ENCODE assay signal across 18 cellular contexts in the genomic region with DNA sequence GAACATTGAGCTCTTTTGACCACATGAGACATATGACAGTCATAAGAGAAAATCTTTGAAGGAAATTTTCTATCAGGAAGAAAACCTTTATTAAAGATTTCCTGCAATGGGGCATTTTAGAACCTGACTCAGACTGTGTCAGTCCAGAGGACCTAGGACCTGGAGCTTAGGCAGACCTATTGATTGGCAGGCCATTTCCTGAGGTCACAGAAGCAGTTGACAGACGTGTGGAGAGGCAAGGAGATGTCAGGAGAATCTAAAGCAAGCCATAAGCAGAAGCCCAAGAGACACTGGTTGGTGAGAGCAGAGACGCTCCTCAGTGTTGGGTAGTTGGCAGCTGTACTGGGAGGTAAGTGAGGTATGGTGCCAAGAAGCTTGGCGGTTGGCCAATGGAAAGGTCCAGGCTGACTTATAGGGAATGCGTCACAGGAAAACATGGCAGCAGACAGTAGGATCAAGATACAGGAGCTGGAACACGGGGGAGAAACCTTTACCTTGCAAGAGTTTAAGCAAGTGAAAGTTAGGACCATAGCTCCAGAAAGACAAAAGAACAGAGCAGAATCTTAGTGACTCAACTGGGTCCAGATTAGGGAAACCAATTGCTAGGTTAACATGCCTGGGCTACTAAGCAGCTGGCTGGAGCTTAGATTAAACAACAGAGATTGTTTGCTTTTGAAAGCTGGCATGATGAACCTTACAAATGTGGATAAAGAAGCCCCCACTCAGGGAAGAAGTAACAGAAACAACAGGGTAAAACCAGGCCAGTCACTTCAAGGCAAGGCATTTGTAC. TPM values are rescaled to one million over a fixed set of nuclear protein-coding genes. Genes with fewer than 3 reads are reported as not detected.
DNase-seq lines count a peak whose midpoint lies in the region; ATAC-seq and TF ChIP-seq lines count a peak whose summit lies in the region.
"Had no signal": no experiment of that assay in that cellular context is flagged by ENCODE, and none has a peak within 500 bp of the region (broad histone marks: within the 10 kb centered on the region; RNA-seq: fewer than 3 reads in every experiment).

No MANE protein-coding gene starts in this region.

- H3K79me2 ChIP-seq in SK-N-SH (ENCODE audit: insufficient read depth), result no peaks in the 10 kb centered on the region

- in situ Hi-C loops in gastrocnemius medialis (cut with MboI; ENCODE audit: low sequenced_read_pairs in 4 of 4), result no loop called here

- H2AFZ ChIP-seq in SK-N-SH (ENCODE audit: low read depth), result no peak overlapping the region

- no peaks in the 10 kb centered on the region for H3K36me3 ChIP-seq in SK-N-SH (replicated peaks in 1 of 2; ENCODE audit: control insufficient read depth in 1 of 2, insufficient read depth in 2 of 2, low read length in 1 of 2)
- no peaks in the 10 kb centered on the region for H3K36me3 ChIP-seq in gastrocnemius medialis
- H3K36me3 ChIP-seq: vagina had no signal

- no peaks in the 10 kb centered on the region for H3K9me2 ChIP-seq in SK-N-SH

- ATAC-seq in SK-N-SH treated with all-trans-retinoic acid at 6 μM for 48 hours, result no peak
- ATAC-seq in Right ventricle myocardium superior (ENCODE audit: poor library complexity), result peak; percentile 68
- ATAC-seq in gastrocnemius medialis, result peak; percentile 37 to 43
- ATAC-seq: T-helper 17 cell had no signal

- DNase-seq in SK-N-SH, result no peak
- DNase-seq in NCI-H69 (lab: John Stamatoyannopoulos, UW), result peak; percentile 93
- peak; percentile 45 for DNase-seq in Right ventricle myocardium superior
- DNase-seq in gastrocnemius medialis, result peak in 1 of 2 donors; percentile 30
- no peak for DNase-seq in activated CD4-positive, alpha-beta T cell treated with anti-CD3 and anti-CD28 coated beads for 4 hours
- no peak for DNase-seq in GDM1 (lab: John Stamatoyannopoulos, UW)
- DNase-seq in activated T-helper 1 cell treated with anti-CD3 and anti-CD28 coated beads, Interleukin-12 subunit alpha, Interleukin-12 subunit beta, Interleukin-2, Interleukin-4 antibody, amounts not matched to agents 30 ng/mL and 10 ng/mL and 1 ng/mL, durations not matched to agents 14 hours and 24 hours and 36 hours (ENCODE audit: low spot score), result no peak
- DNase-seq: activated CD4-positive, alpha-beta T cell treated with anti-CD3 and anti-CD28 coated beads for 48 hours; CD8-positive, alpha-beta memory T cell; cortex of kidney; KBM-7; NCI-H146; NCI-H774; RPMI8226; stimulated activated naive CD4-positive, alpha-beta T cell treated with Interleukin-2 at 50 U/mL for 16 hours; T-helper 17 cell had no signal

- peaks cover 16% of the 10 kb centered on the region for H3K27me3 Mint-ChIP-seq in activated T-helper 1 cell treated with anti-CD3 and anti-CD28 coated beads, Interleukin-12 subunit alpha, Interleukin-12 subunit beta, Interleukin-2, Interleukin-4 antibody, amounts not matched to agents 30 ng/mL and 10 ng/mL and 1 ng/mL, durations not matched to agents 14 hours and 24 hours and 36 hours (ENCODE audit: insufficient read depth)

- H3K9ac ChIP-seq in SK-N-SH, result no peak overlapping the region

- peaks cover 20% of the 10 kb centered on the region for H3K4me1 Mint-ChIP-seq in activated T-helper 1 cell treated with anti-CD3 and anti-CD28 coated beads, Interleukin-12 subunit alpha, Interleukin-12 subunit beta, Interleukin-2, Interleukin-4 antibody, amounts not matched to agents 30 ng/mL and 10 ng/mL and 1 ng/mL, durations not matched to agents 14 hours and 24 hours and 36 hours (ENCODE audit: low read depth)

- intact Hi-C loops in Right ventricle myocardium superior (cut with DNase I), result loop anchor here (10.0 kb wide), 2 partner anchors 169 to 409 kb away; no protein-coding TSS in a partner anchor
- intact Hi-C loops in gastrocnemius medialis (cut with DNase I; ENCODE audit: low total_unique reads), result no loop called here
- intact Hi-C loops in activated T-helper 1 cell treated with anti-CD3 and anti-CD28 coated beads, Interleukin-12 subunit alpha, Interleukin-12 subunit beta, Interleukin-2, Interleukin-4 antibody, amounts not matched to agents 30 ng/mL and 10 ng/mL and 1 ng/mL, durations not matched to agents 14 hours and 24 hours and 36 hours (cut with micrococcal nuclease), result loop anchor here (10.0 kb wide), 2 partner anchors 209 to 899 kb away; no protein-coding TSS in a partner anchor

- peaks cover 0 to 4% of the 10 kb centered on the region in 2 experiments; a peak in 3 of 4 replicates for H3K4me1 ChIP-seq in SK-N-SH (ENCODE audit: control insufficient read depth in 1 of 2, insufficient read depth in 2 of 2, low read depth in 1 of 2, low read length in 1 of 2)
- peaks cover 12 to 33% of the 10 kb centered on the region in 2 donors for H3K4me1 ChIP-seq in gastrocnemius medialis
- H3K4me1 ChIP-seq: vagina had no signal

- POLR2A ChIA-PET in SK-N-SH (lab: Yijun Ruan, JAX), result no interaction called here

- no peak for TF ChIP-seq POLR2A in gastrocnemius medialis (IDR thresholded peaks at IDR 0.05)

- H3K4me3 Mint-ChIP-seq in activated T-helper 1 cell treated with anti-CD3 and anti-CD28 coated beads, Interleukin-12 subunit alpha, Interleukin-12 subunit beta, Interleukin-2, Interleukin-4 antibody, amounts not matched to agents 30 ng/mL and 10 ng/mL and 1 ng/mL, durations not matched to agents 14 hours and 24 hours and 36 hours, result no peak overlapping the region
- H3K4me3 Mint-ChIP-seq: CD8-positive, alpha-beta memory T cell; T-helper 17 cell had no signal

- WGBS in SK-N-SH (ENCODE audit: low lambda C conversion rate), result 89% methylated on average over 5 of the region's 5 CpGs

- H4K20me1 ChIP-seq in SK-N-SH (ENCODE audit: insufficient read depth), result no peaks in the 10 kb centered on the region

- peaks cover 6% of the 10 kb centered on the region for H3F3A ChIP-seq in SK-N-SH (replicated peaks; ENCODE audit: insufficient read depth)

- no peaks in the 10 kb centered on the region for H3K9me3 ChIP-seq in SK-N-SH
- no peaks in the 10 kb centered on the region for H3K9me3 ChIP-seq in gastrocnemius medialis
- H3K9me3 ChIP-seq: vagina had no signal

- no peak overlapping the region for H3K27ac Mint-ChIP-seq in activated T-helper 1 cell treated with anti-CD3 and anti-CD28 coated beads, Interleukin-12 subunit alpha, Interleukin-12 subunit beta, Interleukin-2, Interleukin-4 antibody, amounts not matched to agents 30 ng/mL and 10 ng/mL and 1 ng/mL, durations not matched to agents 14 hours and 24 hours and 36 hours
- H3K27ac Mint-ChIP-seq: T-helper 17 cell had no signal

- no peak for TF ChIP-seq RAD21 in SK-N-SH (IDR thresholded peaks at IDR 0.05; ENCODE audit: low read length)

- H3K27ac ChIP-seq in SK-N-SH (ENCODE audit: low read depth in 2 of 2, low read length in 1 of 2) (no peak overlapping the region), gastrocnemius medialis (peak overlapping the region in 1 of 4 donors; percentile 49)
- H3K27ac ChIP-seq: vagina had no signal

- no peak for TF ChIP-seq EP300 in SK-N-SH (IDR thresholded peaks at IDR 0.05; ENCODE audit: borderline replicate concordance in 1 of 2, low read depth in 1 of 2, low read length in 1 of 2)

- no peaks in the 10 kb centered on the region for H3K36me3 Mint-ChIP-seq in activated T-helper 1 cell treated with anti-CD3 and anti-CD28 coated beads, Interleukin-12 subunit alpha, Interleukin-12 subunit beta, Interleukin-2, Interleukin-4 antibody, amounts not matched to agents 30 ng/mL and 10 ng/mL and 1 ng/mL, durations not matched to agents 14 hours and 24 hours and 36 hours (ENCODE audit: low read depth)
- H3K36me3 Mint-ChIP-seq: CD8-positive, alpha-beta memory T cell had no signal

- CTCF ChIA-PET in SK-N-SH (lab: Yijun Ruan, JAX), result interaction anchor here (0.6 to 4.4 kb wide), 13 partner anchors 11 to 406 kb away, joined by 3 to 48 read pairs (median 4); a partner anchor contains a TSS

- H3K27me3 ChIP-seq in SK-N-SH (ENCODE audit: insufficient read depth) (no peaks in the 10 kb centered on the region), gastrocnemius medialis (no peaks in the 10 kb centered on the region)
- H3K27me3 ChIP-seq: vagina had no signal

- H3K9me3 Mint-ChIP-seq in activated T-helper 1 cell treated with anti-CD3 and anti-CD28 coated beads, Interleukin-12 subunit alpha, Interleukin-12 subunit beta, Interleukin-2, Interleukin-4 antibody, amounts not matched to agents 30 ng/mL and 10 ng/mL and 1 ng/mL, durations not matched to agents 14 hours and 24 hours and 36 hours, result no peaks in the 10 kb centered on the region
- H3K9me3 Mint-ChIP-seq: CD8-positive, alpha-beta memory T cell had no signal

- TF ChIP-seq CTCF in SK-N-SH (IDR thresholded peaks at IDR 0.05) (no peak), gastrocnemius medialis (IDR thresholded peaks at IDR 0.05 in 4 of 5, conservative IDR thresholded peaks at IDR 0.05 in 1 of 5) (no peak)

- no peak overlapping the region for H3K4me2 ChIP-seq in SK-N-SH

- H3K4me3 ChIP-seq in SK-N-SH (ENCODE audit: low read depth in 2 of 2, low read length in 1 of 2) (no peak overlapping the region), gastrocnemius medialis (no peak overlapping the region)
- H3K4me3 ChIP-seq: vagina had no signal

TF ChIP-seq in SK-N-SH, 30 proteins besides CTCF, POLR2A, EP300 and RAD21:
- TF ChIP-seq TCF12 (IDR thresholded peaks at IDR 0.05), result peak; percentile 18; the same call in 1 of the 2 replicates
- TF ChIP-seq MEF2A (IDR thresholded peaks at IDR 0.05; ENCODE audit: borderline replicate concordance, low read depth), result no peak
- peak; percentile 83 for TF ChIP-seq NFIC (IDR thresholded peaks at IDR 0.05; ENCODE audit: borderline replicate concordance)

RNA-seq across cellular contexts. Expression of a gene that starts 18.6 kb away (rescaled TPM):
- 22.4 and 33.0 TPM in 2 replicates for polyA plus RNA-seq in SK-N-SH (2012; rRNA removed)
- 54.6 and 60.0 TPM in 2 replicates for polyA plus RNA-seq in SK-N-SH (2012; cell fraction: cytosol; rRNA removed)
- polyA plus RNA-seq in SK-N-SH (2012; cell fraction: nucleus; rRNA removed), result 38.7 and 55.5 TPM in 2 replicates
- total RNA-seq in Right ventricle myocardium superior, result 979 TPM
- total RNA-seq in gastrocnemius medialis, result 100 to 1,000 TPM; 165 to 439 (median 319) TPM
- 22.9 and 24.6 TPM in 2 replicates for total RNA-seq in activated T-helper 1 cell treated with anti-CD3 and anti-CD28 coated beads, Interleukin-12 subunit alpha, Interleukin-12 subunit beta, Interleukin-2, Interleukin-4 antibody, amounts not matched to agents 30 ng/mL and 10 ng/mL and 1 ng/mL, durations not matched to agents 14 hours and 24 hours and 36 hours

RNA-seq across cellular contexts. Expression of a gene that starts 35.1 kb away (rescaled TPM):
- 5.6 and 7.1 TPM in 2 replicates for polyA plus RNA-seq in SK-N-SH (2012; rRNA removed)
- 6.1 and 6.6 TPM in 2 replicates for polyA plus RNA-seq in SK-N-SH (2012; cell fraction: cytosol; rRNA removed)
- 10.6 and 21.5 TPM in 2 replicates for polyA plus RNA-seq in SK-N-SH (2012; cell fraction: nucleus; rRNA removed)
- total RNA-seq in Right ventricle myocardium superior, result 8.5 TPM
- total RNA-seq in gastrocnemius medialis, result 1 to 10 TPM; 2.9 to 5.5 (median 3.4) TPM
- total RNA-seq in activated T-helper 1 cell treated with anti-CD3 and anti-CD28 coated beads, Interleukin-12 subunit alpha, Interleukin-12 subunit beta, Interleukin-2, Interleukin-4 antibody, amounts not matched to agents 30 ng/mL and 10 ng/mL and 1 ng/mL, durations not matched to agents 14 hours and 24 hours and 36 hours, result 5.9 and 6.5 TPM in 2 replicates

Comparison
In these comparisons a context has a peak if more than half of its experiments do, and no peak if none do; other contexts are left out.
1. DNase-seq: peak in NCI-H69 (single experiment) and Right ventricle myocardium superior (single experiment); none in SK-N-SH (single experiment), activated CD4-positive, alpha-beta T cell treated with anti-CD3 and anti-CD28 coated beads for 4 hours (0 of 2), GDM1 (single experiment) and activated T-helper 1 cell treated with anti-CD3 and anti-CD28 coated beads, Interleukin-12 subunit alpha, Interleukin-12 subunit beta, Interleukin-2, Interleukin-4 antibody, amounts not matched to agents 30 ng/mL and 10 ng/mL and 1 ng/mL, durations not matched to agents 14 hours and 24 hours and 36 hours (single experiment).